Comparison of ENCODE assay signal across 14 cellular contexts in genomic region chr3:152359385-152360248, GRCh38.
A peak's percentile ranks its signal among the peaks of the same experiment; 100 is the strongest.
DNase-seq lines count a peak whose midpoint lies in the region; ATAC-seq, FAIRE-seq and TF ChIP-seq lines count a peak whose summit lies in the region.
"Had no signal": no experiment of that assay in that cellular context is flagged by ENCODE, and none has a peak within 500 bp of the region (broad histone marks: within the 10 kb centered on the region; RNA-seq: fewer than 3 reads in every experiment).

No MANE protein-coding gene starts in this region.

- BruUV-seq in endothelial cell of umbilical vein (replicated peaks; lab: Mats Ljungman, UMichigan): no TSS peak

- peaks cover 99% of the 10 kb centered on the region for H3K79me2 ChIP-seq in endothelial cell of umbilical vein (ENCODE audit: control insufficient read depth, insufficient read depth, low read length)

- FAIRE-seq in endothelial cell of umbilical vein (lab: Jason Lieb, UNC): no peak
- FAIRE-seq: GM12891, small intestine had no signal

- POLR2A ChIA-PET in endothelial cell of umbilical vein (lab: Charles Lee): no interaction called here

- peak; percentile 31 for DNase-seq in G401 (ENCODE audit: low spot score)
- peak; percentile 26 for DNase-seq in RPMI7951 (ENCODE audit: low read depth)
- DNase-seq in endothelial cell of umbilical vein (ENCODE audit: low read depth, low spot score): no peak
- DNase-seq in psoas muscle: no peak
- no peak for DNase-seq in hypothalamus (lab: John Stamatoyannopoulos, UW)
- no peak for DNase-seq in SW 1271 (lab: John Stamatoyannopoulos, UW)
- DNase-seq in putamen (ENCODE audit: low spot score): no peak
- no peak for DNase-seq in mesothelial cell of epicardium (ENCODE audit: low spot score in 2 of 2, unreplicated experiment in 2 of 2)
- DNase-seq: activated CD4-positive, alpha-beta T cell treated with anti-CD3 and anti-CD28 coated beads for 1 hour; activated naive CD8-positive, alpha-beta T cell treated with anti-CD3 and anti-CD28 coated beads, Interleukin-2, amount 10 ng/mL, durations not matched to agents 7 days and 5 days; DMS 273 treated with DMSO at 0.1 percent for 48 hours; mucosa of descending colon; small intestine had no signal

- peak overlapping the region; percentile 13 for H3K4me2 ChIP-seq in endothelial cell of umbilical vein (ENCODE audit: insufficient read depth, low read length)

- H3K27me3 ChIP-seq in endothelial cell of umbilical vein (ENCODE audit: control insufficient read depth in 2 of 2, insufficient read depth in 2 of 2, low read length in 2 of 2) (no peaks in the 10 kb centered on the region), psoas muscle (ENCODE audit: insufficient read depth in 3 of 3, low read length in 2 of 3) (no peaks in the 10 kb centered on the region)

- peaks cover 40% of the 10 kb centered on the region for H3K4me1 ChIP-seq in endothelial cell of umbilical vein (ENCODE audit: control insufficient read depth, extremely low read depth, insufficient read depth, low read length)
- H3K4me1 ChIP-seq in psoas muscle: peaks cover 96% of the 10 kb centered on the region

- 24 to 46% (median 29%) methylated on average over 2 of the region's 2 CpGs for WGBS in psoas muscle, 3 donors

- TF ChIP-seq POLR2A in endothelial cell of umbilical vein (IDR thresholded peaks at IDR 0.05; ENCODE audit: low read depth, low read length): no peak

- intact Hi-C loops in endothelial cell of umbilical vein (cut with micrococcal nuclease): no loop called here
- intact Hi-C loops in psoas muscle (cut with DNase I): no loop called here

- H3K9me3 ChIP-seq in endothelial cell of umbilical vein (replicated peaks; ENCODE audit: control insufficient read depth, insufficient read depth, low read length): no peaks in the 10 kb centered on the region
- no peaks in the 10 kb centered on the region for H3K9me3 ChIP-seq in psoas muscle
- H3K9me3 ChIP-seq: mucosa of descending colon had no signal

- H3K9me1 ChIP-seq in endothelial cell of umbilical vein (replicated peaks; ENCODE audit: control insufficient read depth, extremely low read depth, insufficient read depth, low read length): no peaks in the 10 kb centered on the region

- CTCF ChIA-PET in endothelial cell of umbilical vein (lab: Charles Lee): interaction anchor here (0.6 to 1.5 kb wide), 5 partner anchors 14 to 84 kb away, joined by 3 to 6 read pairs (median 4); no protein-coding TSS in a partner anchor

- dilution Hi-C loops in endothelial cell of umbilical vein (cut with MboI; ENCODE audit: extremely low pct_ligation_motif_present, low sequenced_read_pairs): no loop called here

- no peaks in the 10 kb centered on the region for H3K36me3 Mint-ChIP-seq in mesothelial cell of epicardium

- H3K9ac ChIP-seq in endothelial cell of umbilical vein (replicated peaks; ENCODE audit: extremely low read depth, insufficient read depth, low read length): no peak overlapping the region

- H3K4me3 ChIP-seq in endothelial cell of umbilical vein (replicated peaks in 1 of 3; ENCODE audit: insufficient read depth in 1 of 3, low read depth in 1 of 3, low read length in 3 of 3) (no peak overlapping the region), psoas muscle (no peak overlapping the region)
- H3K4me3 ChIP-seq: mucosa of descending colon had no signal

- no peaks in the 10 kb centered on the region for H3K27me3 Mint-ChIP-seq in mesothelial cell of epicardium (ENCODE audit: low read depth)
- H3K27me3 Mint-ChIP-seq: activated naive CD8-positive, alpha-beta T cell treated with anti-CD3 and anti-CD28 coated beads, Interleukin-2, amount 10 ng/mL, durations not matched to agents 7 days and 5 days had no signal

- H4K20me1 ChIP-seq in endothelial cell of umbilical vein (replicated peaks; ENCODE audit: control insufficient read depth, extremely low read depth, insufficient read depth, low read length): peaks cover 32% of the 10 kb centered on the region

- no peak overlapping the region for H3K4me3 Mint-ChIP-seq in mesothelial cell of epicardium
- H3K4me3 Mint-ChIP-seq: activated naive CD8-positive, alpha-beta T cell treated with anti-CD3 and anti-CD28 coated beads, Interleukin-2, amount 10 ng/mL, durations not matched to agents 7 days and 5 days had no signal

- no peak overlapping the region for H3K27ac ChIP-seq in endothelial cell of umbilical vein (ENCODE audit: insufficient read depth, low read depth, low read length)
- H3K27ac ChIP-seq in psoas muscle: peak overlapping the region; percentile 82

- ATAC-seq in psoas muscle: no peak
- ATAC-seq: mucosa of descending colon had no signal

- no peak overlapping the region for H3K27ac Mint-ChIP-seq in mesothelial cell of epicardium

- H3K4me1 Mint-ChIP-seq in mesothelial cell of epicardium: peaks cover 18% of the 10 kb centered on the region

- no peak for TF ChIP-seq CTCF in endothelial cell of umbilical vein (IDR thresholded peaks at IDR 0.05; ENCODE audit: extremely low read depth in 1 of 2, insufficient read depth in 1 of 2, low read depth in 1 of 2, low read length in 2 of 2)
- no peak for TF ChIP-seq CTCF in psoas muscle (IDR thresholded peaks at IDR 0.05)
- TF ChIP-seq CTCF in mesothelial cell of epicardium (IDR thresholded peaks at IDR 0.05; ENCODE audit: unreplicated experiment): no peak

- no peaks in the 10 kb centered on the region for H3K9me3 Mint-ChIP-seq in mesothelial cell of epicardium
- H3K9me3 Mint-ChIP-seq: activated naive CD8-positive, alpha-beta T cell treated with anti-CD3 and anti-CD28 coated beads, Interleukin-2, amount 10 ng/mL, durations not matched to agents 7 days and 5 days had no signal

- in situ Hi-C loops in G401 (cut with HindIII; ENCODE audit: low sequenced_read_pairs): no loop called here

- H3K36me3 ChIP-seq in endothelial cell of umbilical vein (ENCODE audit: control insufficient read depth in 2 of 2, extremely low read depth in 1 of 2, insufficient read depth in 2 of 2, low read length in 2 of 2) (peaks cover 0 to 12% of the 10 kb centered on the region in 2 experiments), psoas muscle (ENCODE audit: insufficient read depth in 1 of 2, low read depth in 1 of 2) (no peaks in the 10 kb centered on the region)

- no peak overlapping the region for H2AFZ ChIP-seq in endothelial cell of umbilical vein (ENCODE audit: low read depth, low read length)

TF ChIP-seq in endothelial cell of umbilical vein, 7 proteins besides CTCF, POLR2A, EP300 and RAD21:
- TF ChIP-seq GATA2 (IDR thresholded peaks at IDR 0.05; ENCODE audit: insufficient read depth, insufficient read length, low read depth, low read length) (no peak), JUN (IDR thresholded peaks at IDR 0.05; ENCODE audit: borderline replicate concordance, insufficient read depth, insufficient read length, low read depth) (no peak), FOS (IDR thresholded peaks at IDR 0.05; ENCODE audit: borderline replicate concordance, insufficient read depth, low read length) (no peak), POLR2AphosphoS5 (IDR thresholded peaks at IDR 0.05; ENCODE audit: insufficient read depth, low read depth, low read length) (no peak)

Comparison
In these comparisons a context has a peak if more than half of its experiments do, and no peak if none do; other contexts are left out.
1. DNase-seq: peak in G401 (single experiment) and RPMI7951 (single experiment); none in endothelial cell of umbilical vein (single experiment), psoas muscle (0 of 2), hypothalamus (0 of 51), SW 1271 (0 of 2), putamen (single experiment) and mesothelial cell of epicardium (0 of 2).